9 cellular contexts compared by ENCODE assay signal in genomic region chr1:24932284-24932683, GRCh38. TPM values are rescaled to one million over a fixed set of nuclear protein-coding genes. Genes with fewer than 3 reads are reported as not detected.
A peak's percentile ranks its signal among the peaks of the same experiment; 100 is the strongest.
DNase-seq lines count a peak whose midpoint lies in the region; ATAC-seq, FAIRE-seq and TF ChIP-seq lines count a peak whose summit lies in the region.
"Had no signal": no experiment of that assay in that cellular context is flagged by ENCODE, and none has a peak within 500 bp of the region (broad histone marks: within the 10 kb centered on the region; RNA-seq: fewer than 3 reads in every experiment).

No MANE protein-coding gene starts in this region.

- peaks cover 57% of the 10 kb centered on the region for H3K36me3 Mint-ChIP-seq in activated naive CD8-positive, alpha-beta T cell treated with anti-CD3 and anti-CD28 coated beads, Interleukin-2, amount 50 U/mL, for 24 hours (ENCODE audit: low read depth)

- H3K4me1 Mint-ChIP-seq in activated naive CD8-positive, alpha-beta T cell treated with anti-CD3 and anti-CD28 coated beads, Interleukin-2, amount 50 U/mL, for 24 hours, result peaks cover 75% of the 10 kb centered on the region

- FAIRE-seq in H54 (lab: Jason Lieb, UNC), result no peak
- FAIRE-seq: colon had no signal

- no peaks in the 10 kb centered on the region for H3K27me3 Mint-ChIP-seq in activated naive CD8-positive, alpha-beta T cell treated with anti-CD3 and anti-CD28 coated beads, Interleukin-2, amount 50 U/mL, for 24 hours

- TF ChIP-seq CTCF in AG04449 (IDR thresholded peaks at IDR 0.05; ENCODE audit: insufficient read depth, low read length, missing control alignments), result peak; percentile 61

- H3K4me3 ChIP-seq in AG04449 (ENCODE audit: low read depth, low read length), result no peak overlapping the region

- CTCF ChIA-PET in AG04449 (lab: Yijun Ruan, JAX), result interaction anchor here (0.7 to 12.7 kb wide), 36 partner anchors 8 to 307 kb away, joined by 3 to 164 read pairs (median 5); no protein-coding TSS in a partner anchor

- H3K27ac Mint-ChIP-seq in activated naive CD8-positive, alpha-beta T cell treated with anti-CD3 and anti-CD28 coated beads, Interleukin-2, amount 50 U/mL, for 24 hours, result peak overlapping the region; percentile 89

- DNase-seq in AG04449 (ENCODE audit: low read depth, low spot score) (no peak), H54 (ENCODE audit: insufficient read length, low spot score) (peak; percentile 67), SKM-1 treated with dmso at 0.1 percent for 144 hours (lab: John Stamatoyannopoulos, UW; ENCODE audit: unreplicated experiment) (peak; percentile 35), iPS-NIHi11 (ENCODE audit: low spot score) (peak; percentile 93), cerebellum (ENCODE audit: low spot score) (no peak)
- peak; percentile 79 for DNase-seq in activated naive CD8-positive, alpha-beta T cell treated with anti-CD3 and anti-CD28 coated beads, Interleukin-2, amount 50 U/mL, for 24 hours
- peak; percentile 45 to 53 for DNase-seq in stimulated activated CD4-positive, alpha-beta T cell treated with anti-CD3 and anti-CD28 coated beads, Interleukin-4, amount 100 ng/mL, for 48 hours (ENCODE audit: low read depth in 2 of 2)
- DNase-seq in NK-92 treated with Interleukin-12 subunit alpha and Interleukin-12 subunit beta, amount 100 ng/mL, for 24 hours (lab: John Stamatoyannopoulos, UW), result no peak

- POLR2A ChIA-PET in AG04449 (lab: Yijun Ruan, JAX), result no interaction called here

- H3K4me3 Mint-ChIP-seq in activated naive CD8-positive, alpha-beta T cell treated with anti-CD3 and anti-CD28 coated beads, Interleukin-2, amount 50 U/mL, for 24 hours, result peak overlapping the region; percentile 78

- H3K9me3 Mint-ChIP-seq in activated naive CD8-positive, alpha-beta T cell treated with anti-CD3 and anti-CD28 coated beads, Interleukin-2, amount 50 U/mL, for 24 hours, result no peaks in the 10 kb centered on the region

- ATAC-seq in activated naive CD8-positive, alpha-beta T cell treated with anti-CD3 and anti-CD28 coated beads, Interleukin-2, amount 50 U/mL, for 24 hours, result peak; percentile 21

- TF ChIP-seq POLR2A in H54 (IDR thresholded peaks at IDR 0.05; ENCODE audit: low read depth, low read length), result no peak

RNA-seq across cellular contexts. Expression of gene RUNX3, which starts 2.2 kb away (rescaled TPM):
- not detected for total RNA-seq in cerebellum

Comparison
In these comparisons a context has a peak if more than half of its experiments do, and no peak if none do; other contexts are left out.
1. DNase-seq: peak in H54 (single experiment), SKM-1 treated with dmso at 0.1 percent for 144 hours (single experiment), activated naive CD8-positive, alpha-beta T cell treated with anti-CD3 and anti-CD28 coated beads, Interleukin-2, amount 50 U/mL, for 24 hours (single experiment), iPS-NIHi11 (single experiment) and stimulated activated CD4-positive, alpha-beta T cell treated with anti-CD3 and anti-CD28 coated beads, Interleukin-4, amount 100 ng/mL, for 48 hours (2 of 2); none in AG04449 (single experiment), NK-92 treated with Interleukin-12 subunit alpha and Interleukin-12 subunit beta, amount 100 ng/mL, for 24 hours (single experiment) and cerebellum (single experiment).